In the genomic region with DNA sequence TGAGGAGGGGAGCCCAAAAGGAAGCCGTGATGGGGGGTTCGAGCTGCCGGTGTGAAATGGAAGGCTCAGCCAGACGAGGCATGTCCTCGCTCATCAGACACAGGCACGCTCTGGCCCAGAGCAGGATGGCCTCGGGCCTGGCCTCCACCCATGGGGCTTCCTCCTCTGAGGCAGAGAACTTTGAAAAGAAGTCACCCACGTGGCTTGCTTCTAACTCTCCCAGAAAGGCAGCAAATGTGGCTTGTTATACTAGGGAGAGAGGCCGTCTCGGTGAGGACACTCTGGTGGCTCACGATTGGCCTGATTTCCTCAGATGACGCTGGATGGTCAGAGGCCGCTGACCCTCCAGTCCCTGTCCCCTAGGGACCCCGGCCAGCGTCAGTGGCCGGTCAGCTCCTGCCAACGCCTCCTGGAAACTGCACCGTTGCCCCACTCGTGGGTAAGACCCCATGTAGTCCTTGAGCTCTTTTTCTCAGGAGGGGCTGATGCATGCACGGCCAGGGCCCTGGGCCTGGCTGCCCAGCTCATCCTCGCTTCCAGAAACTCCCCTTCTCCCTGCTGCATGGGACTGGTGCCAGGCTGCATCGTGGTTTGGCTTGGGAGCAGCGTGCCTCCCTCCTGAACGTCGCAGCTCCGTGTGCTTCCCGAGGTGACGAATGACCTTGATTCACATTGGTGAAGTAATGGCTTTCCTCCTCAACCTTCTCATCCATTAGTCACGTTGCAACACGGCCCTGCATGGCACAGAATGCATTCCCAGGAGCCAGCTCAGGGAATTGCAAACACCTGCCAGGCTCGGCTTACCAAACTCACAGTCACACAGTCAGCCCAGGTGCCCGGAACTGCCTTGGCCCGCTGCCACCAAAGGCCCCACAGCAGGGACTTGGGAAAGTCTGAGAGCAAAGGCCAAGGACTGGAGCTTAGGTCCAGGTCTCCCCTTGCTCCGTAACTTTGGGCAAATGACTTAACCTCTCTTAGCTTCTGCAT, we compare ENCODE assay signal across 1 cellular context.
TF ChIP-seq lines count a peak whose summit lies in the region.

No MANE protein-coding gene starts in this region.

TF ChIP-seq in GM23338, 12 proteins besides CTCF, POLR2A, EP300 and RAD21 (continued from another document):
- TF ChIP-seq, protein P1, sequence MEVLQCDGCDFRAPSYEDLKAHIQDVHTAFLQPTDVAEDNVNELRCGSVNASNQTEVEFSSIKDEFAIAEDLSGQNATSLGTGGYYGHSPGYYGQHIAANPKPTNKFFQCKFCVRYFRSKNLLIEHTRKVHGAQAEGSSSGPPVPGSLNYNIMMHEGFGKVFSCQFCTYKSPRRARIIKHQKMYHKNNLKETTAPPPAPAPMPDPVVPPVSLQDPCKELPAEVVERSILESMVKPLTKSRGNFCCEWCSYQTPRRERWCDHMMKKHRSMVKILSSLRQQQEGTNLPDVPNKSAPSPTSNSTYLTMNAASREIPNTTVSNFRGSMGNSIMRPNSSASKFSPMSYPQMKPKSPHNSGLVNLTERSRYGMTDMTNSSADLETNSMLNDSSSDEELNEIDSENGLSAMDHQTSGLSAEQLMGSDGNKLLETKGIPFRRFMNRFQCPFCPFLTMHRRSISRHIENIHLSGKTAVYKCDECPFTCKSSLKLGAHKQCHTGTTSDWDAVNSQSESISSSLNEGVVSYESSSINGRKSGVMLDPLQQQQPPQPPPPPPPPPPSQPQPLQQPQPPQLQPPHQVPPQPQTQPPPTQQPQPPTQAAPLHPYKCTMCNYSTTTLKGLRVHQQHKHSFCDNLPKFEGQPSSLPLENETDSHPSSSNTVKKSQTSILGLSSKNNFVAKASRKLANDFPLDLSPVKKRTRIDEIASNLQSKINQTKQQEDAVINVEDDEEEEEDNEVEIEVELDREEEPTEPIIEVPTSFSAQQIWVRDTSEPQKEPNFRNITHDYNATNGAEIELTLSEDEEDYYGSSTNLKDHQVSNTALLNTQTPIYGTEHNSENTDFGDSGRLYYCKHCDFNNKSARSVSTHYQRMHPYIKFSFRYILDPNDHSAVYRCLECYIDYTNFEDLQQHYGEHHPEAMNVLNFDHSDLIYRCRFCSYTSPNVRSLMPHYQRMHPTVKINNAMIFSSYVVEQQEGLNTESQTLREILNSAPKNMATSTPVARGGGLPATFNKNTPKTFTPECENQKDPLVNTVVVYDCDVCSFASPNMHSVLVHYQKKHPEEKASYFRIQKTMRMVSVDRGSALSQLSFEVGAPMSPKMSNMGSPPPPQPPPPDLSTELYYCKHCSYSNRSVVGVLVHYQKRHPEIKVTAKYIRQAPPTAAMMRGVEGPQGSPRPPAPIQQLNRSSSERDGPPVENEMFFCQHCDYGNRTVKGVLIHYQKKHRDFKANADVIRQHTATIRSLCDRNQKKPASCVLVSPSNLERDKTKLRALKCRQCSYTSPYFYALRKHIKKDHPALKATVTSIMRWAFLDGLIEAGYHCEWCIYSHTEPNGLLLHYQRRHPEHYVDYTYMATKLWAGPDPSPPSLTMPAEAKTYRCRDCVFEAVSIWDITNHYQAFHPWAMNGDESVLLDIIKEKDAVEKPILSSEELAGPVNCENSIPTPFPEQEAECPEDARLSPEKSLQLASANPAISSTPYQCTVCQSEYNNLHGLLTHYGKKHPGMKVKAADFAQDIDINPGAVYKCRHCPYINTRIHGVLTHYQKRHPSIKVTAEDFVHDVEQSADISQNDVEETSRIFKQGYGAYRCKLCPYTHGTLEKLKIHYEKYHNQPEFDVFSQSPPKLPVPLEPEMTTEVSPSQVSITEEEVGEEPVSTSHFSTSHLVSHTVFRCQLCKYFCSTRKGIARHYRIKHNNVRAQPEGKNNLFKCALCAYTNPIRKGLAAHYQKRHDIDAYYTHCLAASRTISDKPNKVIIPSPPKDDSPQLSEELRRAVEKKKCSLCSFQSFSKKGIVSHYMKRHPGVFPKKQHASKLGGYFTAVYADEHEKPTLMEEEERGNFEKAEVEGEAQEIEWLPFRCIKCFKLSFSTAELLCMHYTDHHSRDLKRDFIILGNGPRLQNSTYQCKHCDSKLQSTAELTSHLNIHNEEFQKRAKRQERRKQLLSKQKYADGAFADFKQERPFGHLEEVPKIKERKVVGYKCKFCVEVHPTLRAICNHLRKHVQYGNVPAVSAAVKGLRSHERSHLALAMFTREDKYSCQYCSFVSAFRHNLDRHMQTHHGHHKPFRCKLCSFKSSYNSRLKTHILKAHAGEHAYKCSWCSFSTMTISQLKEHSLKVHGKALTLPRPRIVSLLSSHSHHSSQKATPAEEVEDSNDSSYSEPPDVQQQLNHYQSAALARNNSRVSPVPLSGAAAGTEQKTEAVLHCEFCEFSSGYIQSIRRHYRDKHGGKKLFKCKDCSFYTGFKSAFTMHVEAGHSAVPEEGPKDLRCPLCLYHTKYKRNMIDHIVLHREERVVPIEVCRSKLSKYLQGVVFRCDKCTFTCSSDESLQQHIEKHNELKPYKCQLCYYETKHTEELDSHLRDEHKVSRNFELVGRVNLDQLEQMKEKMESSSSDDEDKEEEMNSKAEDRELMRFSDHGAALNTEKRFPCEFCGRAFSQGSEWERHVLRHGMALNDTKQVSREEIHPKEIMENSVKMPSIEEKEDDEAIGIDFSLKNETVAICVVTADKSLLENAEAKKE (CRISPR knock-in tag; IDR thresholded peaks at IDR 0.05), result no peak
- TF ChIP-seq POLR2AphosphoS5 (IDR thresholded peaks at IDR 0.05; ENCODE audit: low read depth), result no peak
- TF ChIP-seq, protein P2, sequence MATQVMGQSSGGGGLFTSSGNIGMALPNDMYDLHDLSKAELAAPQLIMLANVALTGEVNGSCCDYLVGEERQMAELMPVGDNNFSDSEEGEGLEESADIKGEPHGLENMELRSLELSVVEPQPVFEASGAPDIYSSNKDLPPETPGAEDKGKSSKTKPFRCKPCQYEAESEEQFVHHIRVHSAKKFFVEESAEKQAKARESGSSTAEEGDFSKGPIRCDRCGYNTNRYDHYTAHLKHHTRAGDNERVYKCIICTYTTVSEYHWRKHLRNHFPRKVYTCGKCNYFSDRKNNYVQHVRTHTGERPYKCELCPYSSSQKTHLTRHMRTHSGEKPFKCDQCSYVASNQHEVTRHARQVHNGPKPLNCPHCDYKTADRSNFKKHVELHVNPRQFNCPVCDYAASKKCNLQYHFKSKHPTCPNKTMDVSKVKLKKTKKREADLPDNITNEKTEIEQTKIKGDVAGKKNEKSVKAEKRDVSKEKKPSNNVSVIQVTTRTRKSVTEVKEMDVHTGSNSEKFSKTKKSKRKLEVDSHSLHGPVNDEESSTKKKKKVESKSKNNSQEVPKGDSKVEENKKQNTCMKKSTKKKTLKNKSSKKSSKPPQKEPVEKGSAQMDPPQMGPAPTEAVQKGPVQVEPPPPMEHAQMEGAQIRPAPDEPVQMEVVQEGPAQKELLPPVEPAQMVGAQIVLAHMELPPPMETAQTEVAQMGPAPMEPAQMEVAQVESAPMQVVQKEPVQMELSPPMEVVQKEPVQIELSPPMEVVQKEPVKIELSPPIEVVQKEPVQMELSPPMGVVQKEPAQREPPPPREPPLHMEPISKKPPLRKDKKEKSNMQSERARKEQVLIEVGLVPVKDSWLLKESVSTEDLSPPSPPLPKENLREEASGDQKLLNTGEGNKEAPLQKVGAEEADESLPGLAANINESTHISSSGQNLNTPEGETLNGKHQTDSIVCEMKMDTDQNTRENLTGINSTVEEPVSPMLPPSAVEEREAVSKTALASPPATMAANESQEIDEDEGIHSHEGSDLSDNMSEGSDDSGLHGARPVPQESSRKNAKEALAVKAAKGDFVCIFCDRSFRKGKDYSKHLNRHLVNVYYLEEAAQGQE (IDR thresholded peaks at IDR 0.05; ENCODE audit: unreplicated experiment), result no peak
- TF ChIP-seq JUNB (IDR thresholded peaks at IDR 0.05; ENCODE audit: unreplicated experiment), result no peak
